In the genomic region with DNA sequence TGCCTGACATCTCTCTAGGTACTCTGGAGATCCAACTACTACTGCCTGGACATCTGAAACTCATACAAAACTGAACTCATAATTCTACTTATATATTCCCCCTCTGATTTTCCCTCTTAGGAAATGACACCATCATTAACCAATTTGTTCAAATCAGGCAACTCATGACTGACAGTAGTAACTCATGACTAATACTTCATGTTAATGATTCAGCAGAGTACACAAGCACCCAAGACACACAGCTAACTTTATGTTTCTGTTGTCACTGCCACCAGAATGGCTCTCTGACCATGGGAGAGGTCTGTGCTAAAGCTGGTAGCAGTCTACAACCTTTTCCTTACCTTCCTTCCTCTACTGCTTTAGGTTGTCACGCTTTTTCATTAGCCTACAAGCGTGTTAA, we compare ENCODE assay signal across 11 cellular contexts.
DNase-seq lines count a peak whose midpoint lies in the region; ATAC-seq and TF ChIP-seq lines count a peak whose summit lies in the region.
"Had no signal": no experiment of that assay in that cellular context is flagged by ENCODE, and none has a peak within 500 bp of the region (broad histone marks: within the 10 kb centered on the region; RNA-seq: fewer than 3 reads in every experiment).

No MANE protein-coding gene starts in this region.

- no peak overlapping the region for H3K56ac ChIP-seq in IMR-90 (ENCODE audit: extremely low read depth, insufficient read depth, low read length)

- ATAC-seq in IMR-90 (ENCODE audit: low read depth): no peak
- no peak for ATAC-seq in HG02885 (IDR thresholded peaks at IDR 0.05; ENCODE audit: poor library complexity, unreplicated experiment)
- ATAC-seq in HG02678 (IDR thresholded peaks at IDR 0.05; ENCODE audit: unreplicated experiment): no peak

- CTCF ChIA-PET in IMR-90 (lab: Yijun Ruan, JAX): no interaction called here

- H4K8ac ChIP-seq in IMR-90 (ENCODE audit: low read depth in 2 of 2, low read length in 2 of 2): no peak overlapping the region

- H3K14ac ChIP-seq in IMR-90 (replicated peaks; ENCODE audit: low read depth, low read length): 0 out of 2 replicates have a peak overlapping the region, but pooled peaks have one; percentile 25

- no peak overlapping the region for H2BK20ac ChIP-seq in IMR-90 (ENCODE audit: low read depth, low read length)

- intact Hi-C loops in IMR-90 (cut with micrococcal nuclease): no loop called here
- intact Hi-C loops in tibial artery (cut with DNase I; ENCODE audit: low total_unique reads): no loop called here

- H3K27ac ChIP-seq in IMR-90 (ENCODE audit: insufficient read depth, low read length): no peak overlapping the region
- no peak overlapping the region for H3K27ac ChIP-seq in tibial artery

- TF ChIP-seq POLR2A in IMR-90 (IDR thresholded peaks at IDR 0.05; ENCODE audit: low read depth, low read length): no peak

- no peak for TF ChIP-seq RAD21 in IMR-90 (IDR thresholded peaks at IDR 0.05; ENCODE audit: low read length)

- POLR2A ChIA-PET in IMR-90 (lab: Charles Lee; ENCODE audit: unreplicated experiment): interaction anchor here (0.6 kb wide), 1 partner anchor 13 kb away, joined by 3 read pairs; no protein-coding TSS in a partner anchor

- H3K79me1 ChIP-seq in IMR-90 (ENCODE audit: low read depth in 1 of 2, low read length in 2 of 2): no peaks in the 10 kb centered on the region

- in situ Hi-C loops in IMR-90 (cut with MboI; ENCODE audit: low sequenced_read_pairs): no loop called here

- DNase-seq in Daoy (ENCODE audit: low read depth) (peak; percentile 5), IMR-90 (peak; percentile 26), endothelial cell (ENCODE audit: low spot score) (no peak), tibial artery (no peak), NCI-H524 (lab: John Stamatoyannopoulos, UW) (no peak)
- DNase-seq: activated CD4-positive, alpha-beta T cell treated with anti-CD3 and anti-CD28 coated beads for 4 hours; NCI-H1417; stimulated activated CD4-positive, alpha-beta T cell treated with anti-CD3 and anti-CD28 coated beads, Interleukin-4, amount 100 ng/mL, for 4 hours had no signal

- no peak overlapping the region for H3K9ac ChIP-seq in IMR-90 (ENCODE audit: low read depth, low read length)

- H3K4me1 Mint-ChIP-seq in endothelial cell (ENCODE audit: unreplicated experiment) (peaks cover 49% of the 10 kb centered on the region), nephron (peaks cover 13% of the 10 kb centered on the region)

- no peak overlapping the region for H3K23ac ChIP-seq in IMR-90 (ENCODE audit: low read depth, low read length)

- dilution Hi-C loops in IMR-90 (cut with HindIII; ENCODE audit: low sequenced_read_pairs, unreplicated experiment): no loop called here

- H3K27ac Mint-ChIP-seq in endothelial cell (ENCODE audit: unreplicated experiment) (peak overlapping the region; percentile 28), nephron (peak overlapping the region in 2 of 3 experiments; percentile 6 to 44)

- no peak overlapping the region for H4K5ac ChIP-seq in IMR-90 (ENCODE audit: low read depth, low read length)

- BruUV-seq in IMR-90 (replicated peaks; lab: Mats Ljungman, UMichigan): no TSS peak

- H2BK5ac ChIP-seq in IMR-90 (ENCODE audit: low read depth, low read length, poor library complexity, severe bottlenecking): no peak overlapping the region

- no peak overlapping the region for H3K4ac ChIP-seq in IMR-90 (ENCODE audit: low read depth, low read length)

- no CpG with 5 or more reads among the region's 2 CpGs for WGBS in IMR-90 (ENCODE audit: extremely low coverage in 2 of 2, insufficient read length in 1 of 2), 2 experiments

- no peaks in the 10 kb centered on the region; the same call in 1 of the 2 replicates for H3K9me1 ChIP-seq in IMR-90 (ENCODE audit: insufficient read depth, low read length)

- no peak overlapping the region for H3K4me2 ChIP-seq in IMR-90 (ENCODE audit: low read depth, low read length)

- H3K9me3 Mint-ChIP-seq in endothelial cell (ENCODE audit: unreplicated experiment) (no peaks in the 10 kb centered on the region), nephron (no peaks in the 10 kb centered on the region)

- peaks cover 12% of the 10 kb centered on the region for H3K36me3 ChIP-seq in IMR-90 (ENCODE audit: control insufficient read depth, insufficient read depth, low read length)
- peaks cover 22 to 66% (median 40%) of the 10 kb centered on the region in 3 donors for H3K36me3 ChIP-seq in tibial artery

- no peaks in the 10 kb centered on the region for H3K27me3 Mint-ChIP-seq in endothelial cell (ENCODE audit: unreplicated experiment)
- no peaks in the 10 kb centered on the region for H3K27me3 Mint-ChIP-seq in nephron (ENCODE audit: low read depth)

- H2AK5ac ChIP-seq in IMR-90 (ENCODE audit: low read depth, low read length): peak overlapping the region; percentile 8; the same call in 1 of the 2 replicates

- H3K18ac ChIP-seq in IMR-90 (ENCODE audit: low read depth, low read length): no peak overlapping the region

- H2AFZ ChIP-seq in IMR-90 (replicated peaks; ENCODE audit: low read length, poor library complexity): no peak overlapping the region

- H3K36me3 Mint-ChIP-seq in endothelial cell (ENCODE audit: low read depth, unreplicated experiment): peaks cover 32% of the 10 kb centered on the region
- H3K36me3 Mint-ChIP-seq in nephron (ENCODE audit: low read depth): peaks cover 54% of the 10 kb centered on the region

- TF ChIP-seq CTCF in IMR-90 (conservative IDR thresholded peaks at IDR 0.05; ENCODE audit: low read depth, low read length) (no peak), endothelial cell (IDR thresholded peaks at IDR 0.05; ENCODE audit: unreplicated experiment) (no peak), nephron (IDR thresholded peaks at IDR 0.05; ENCODE audit: unreplicated experiment in 3 of 3) (no peak), tibial artery (IDR thresholded peaks at IDR 0.05) (no peak)

- H3K4me1 ChIP-seq in IMR-90 (ENCODE audit: control insufficient read depth, insufficient read depth, low read length): no peaks in the 10 kb centered on the region
- H3K4me1 ChIP-seq in tibial artery: no peaks in the 10 kb centered on the region

- no peak overlapping the region for H2AK9ac ChIP-seq in IMR-90 (replicated peaks; ENCODE audit: low read depth, low read length, poor library complexity)

- H3K4me3 Mint-ChIP-seq in endothelial cell (ENCODE audit: unreplicated experiment): peak overlapping the region; percentile 63
- H3K4me3 Mint-ChIP-seq in nephron: no peak overlapping the region

- H4K91ac ChIP-seq in IMR-90 (ENCODE audit: insufficient read depth, low read depth, low read length): no peak overlapping the region

- H2BK15ac ChIP-seq in IMR-90 (ENCODE audit: low read depth, low read length): no peak overlapping the region

- H4K20me1 ChIP-seq in IMR-90 (ENCODE audit: insufficient read depth, low read length): no peaks in the 10 kb centered on the region

- H3K4me3 ChIP-seq in IMR-90 (ENCODE audit: insufficient read depth, low read depth, low read length) (no peak overlapping the region), tibial artery (no peak overlapping the region)

- no peaks in the 10 kb centered on the region for H3K27me3 ChIP-seq in IMR-90 (ENCODE audit: control insufficient read depth, insufficient read depth, low read length)
- H3K27me3 ChIP-seq in tibial artery: no peaks in the 10 kb centered on the region

- no peaks in the 10 kb centered on the region for H3K9me3 ChIP-seq in IMR-90 (ENCODE audit: control insufficient read depth, insufficient read depth, low read length)
- no peaks in the 10 kb centered on the region for H3K9me3 ChIP-seq in tibial artery

- H2BK120ac ChIP-seq in IMR-90 (ENCODE audit: low read depth, low read length): no peak overlapping the region

TF ChIP-seq in IMR-90, 13 proteins besides CTCF, POLR2A, EP300 and RAD21:
- 0 out of 2 replicates have a peak, but pooled peaks have one; percentile 21 for TF ChIP-seq FOS (IDR thresholded peaks at IDR 0.05; ENCODE audit: low read depth, low read length)
- TF ChIP-seq USF2 (IDR thresholded peaks at IDR 0.05; ENCODE audit: low read depth, low read length): no peak
- TF ChIP-seq RFX5 (IDR thresholded peaks at IDR 0.05; ENCODE audit: low read depth, low read length): no peak
- no peak for TF ChIP-seq CEBPB (IDR thresholded peaks at IDR 0.05; ENCODE audit: low read depth, low read length)
- TF ChIP-seq CHD1 (IDR thresholded peaks at IDR 0.05; ENCODE audit: low read depth, low read length): no peak

Comparison
In these comparisons a context has a peak if more than half of its experiments do, and no peak if none do; other contexts are left out.
1. DNase-seq: peak in Daoy (single experiment) and IMR-90 (single experiment); none in endothelial cell (single experiment), tibial artery (0 of 2) and NCI-H524 (0 of 2).